24 cellular contexts compared by ENCODE assay signal in the genomic region with DNA sequence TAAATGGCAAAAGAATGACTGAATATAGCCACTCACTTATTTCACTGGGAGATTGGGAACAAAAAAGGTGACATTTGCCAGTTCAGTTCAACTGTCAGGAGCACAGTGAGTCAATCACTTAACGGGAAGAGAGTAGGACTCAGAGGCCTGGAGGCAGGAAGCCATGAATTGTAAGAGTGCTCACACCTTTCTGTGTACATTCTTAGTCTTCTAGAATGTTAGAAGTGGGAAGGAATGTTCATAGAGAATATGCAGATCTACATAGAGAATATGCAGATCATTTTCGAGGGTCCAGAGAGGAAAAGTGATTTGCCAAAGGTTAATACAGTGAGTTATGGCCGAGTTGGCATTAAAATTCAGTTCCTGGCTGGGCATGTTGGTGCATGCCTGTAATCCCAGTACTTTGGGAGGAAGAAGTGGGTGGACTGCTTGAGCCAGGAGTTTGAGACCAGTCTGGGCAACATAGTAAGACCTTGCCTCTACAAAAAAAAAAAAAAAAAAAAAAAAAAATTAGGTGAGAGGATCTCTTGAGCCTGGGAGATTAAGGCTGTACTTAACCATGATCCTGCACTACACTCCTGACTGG. TPM values are rescaled to one million over a fixed set of nuclear protein-coding genes. Genes with fewer than 3 reads are reported as not detected.
DNase-seq lines count a peak whose midpoint lies in the region; ATAC-seq, FAIRE-seq and TF ChIP-seq lines count a peak whose summit lies in the region.
"Had no signal": no experiment of that assay in that cellular context is flagged by ENCODE, and none has a peak within 500 bp of the region (broad histone marks: within the 10 kb centered on the region; RNA-seq: fewer than 3 reads in every experiment).

No MANE protein-coding gene starts in this region.

- H3K4me2 ChIP-seq in mammary epithelial cell (ENCODE audit: insufficient read depth, low read depth, low read length) (peak overlapping the region; percentile 23), keratinocyte (ENCODE audit: control insufficient read depth, extremely low read depth, insufficient read depth, low read depth, low read length) (peak overlapping the region; percentile 7)

- CTCF ChIA-PET in activated CD4-positive, alpha-beta T cell treated with anti-CD3 and anti-CD28 coated beads for 36 hours (lab: Charles Lee), result interaction anchor here (0.7 to 2.9 kb wide), 7 partner anchors 9 to 367 kb away, joined by 3 to 20 read pairs (median 6); partner anchors contain the start of genes IL20 and RASSF5
- CTCF ChIA-PET in mammary epithelial cell (lab: Charles Lee; ENCODE audit: low non-redundant PET), result no interaction called here
- CTCF ChIA-PET in CD8-positive, alpha-beta T cell (lab: Charles Lee), result interaction anchor here (0.7 to 1.8 kb wide), 4 partner anchors 8 to 149 kb away, joined by 3 to 11 read pairs (median 6); partner anchors contain the start of gene IL20

- H3K79me2 ChIP-seq in mammary epithelial cell (ENCODE audit: insufficient read depth, low read length), result no peaks in the 10 kb centered on the region
- H3K79me2 ChIP-seq in keratinocyte (ENCODE audit: control insufficient read depth, insufficient read depth, low read length), result no peaks in the 10 kb centered on the region

- no TSS peak for BruUV-seq in mammary epithelial cell (replicated peaks; lab: Mats Ljungman, UMichigan)

- H3K9me1 ChIP-seq in keratinocyte (ENCODE audit: control insufficient read depth, extremely low read depth, insufficient read depth, low read length), result no peaks in the 10 kb centered on the region

- TF ChIP-seq CTCF in mammary epithelial cell (conservative IDR thresholded peaks at IDR 0.05 in 1 of 2, IDR thresholded peaks at IDR 0.05 in 1 of 2; ENCODE audit: extremely low read depth in 1 of 2, insufficient read depth in 1 of 2, low read depth in 1 of 2, low read length in 2 of 2), result no peak
- TF ChIP-seq CTCF in keratinocyte (optimal IDR thresholded peaks at IDR 0.05 in 1 of 3, IDR thresholded peaks at IDR 0.05 in 1 of 3, conservative IDR thresholded peaks at IDR 0.05 in 1 of 3; ENCODE audit: extremely low read depth in 1 of 3, insufficient read depth in 2 of 3, low read length in 3 of 3), result no peak
- TF ChIP-seq CTCF in upper lobe of left lung (IDR thresholded peaks at IDR 0.05), result no peak
- TF ChIP-seq CTCF in CD8-positive, alpha-beta T cell (IDR thresholded peaks at IDR 0.05), result no peak
- TF ChIP-seq CTCF in Peyer's patch (IDR thresholded peaks at IDR 0.05), result no peak
- no peak for TF ChIP-seq CTCF in type B pancreatic cell (conservative IDR thresholded peaks at IDR 0.05)

- H3K36me3 Mint-ChIP-seq in activated CD4-positive, alpha-beta T cell treated with anti-CD3 and anti-CD28 coated beads, Interleukin-2, amount 10 ng/mL, durations not matched to agents 24 days and 14 days (ENCODE audit: low read depth), result peaks cover 6% of the 10 kb centered on the region
- H3K36me3 Mint-ChIP-seq in activated CD4-positive, alpha-beta T cell treated with anti-CD3 and anti-CD28 coated beads for 36 hours (ENCODE audit: low read depth), result peaks cover 9% of the 10 kb centered on the region
- H3K36me3 Mint-ChIP-seq in CD8-positive, alpha-beta T cell, result peaks cover 16% of the 10 kb centered on the region
- H3K36me3 Mint-ChIP-seq in type B pancreatic cell, result no peaks in the 10 kb centered on the region

- H3K4me1 ChIP-seq in mammary epithelial cell (ENCODE audit: insufficient read depth, low read length) (peaks cover 16% of the 10 kb centered on the region), keratinocyte (ENCODE audit: control insufficient read depth, extremely low read depth, insufficient read depth, low read length) (peaks cover 15% of the 10 kb centered on the region), upper lobe of left lung (peaks cover 0 to 3% (median 0%) of the 10 kb centered on the region in 4 donors), Peyer's patch (no peaks in the 10 kb centered on the region)
- H3K4me1 ChIP-seq in CD8-positive, alpha-beta T cell (ENCODE audit: insufficient read depth, low read length), result no peaks in the 10 kb centered on the region
- H3K4me1 ChIP-seq: SJCRH30 had no signal

- no peak for TF ChIP-seq POLR2A in upper lobe of left lung (IDR thresholded peaks at IDR 0.05)
- no peak for TF ChIP-seq POLR2A in Peyer's patch (IDR thresholded peaks at IDR 0.05)

- peaks cover 44% of the 10 kb centered on the region for H3K9me3 Mint-ChIP-seq in activated CD4-positive, alpha-beta T cell treated with anti-CD3 and anti-CD28 coated beads, Interleukin-2, amount 10 ng/mL, durations not matched to agents 24 days and 14 days
- peaks cover 19% of the 10 kb centered on the region for H3K9me3 Mint-ChIP-seq in activated CD4-positive, alpha-beta T cell treated with anti-CD3 and anti-CD28 coated beads for 36 hours (ENCODE audit: low read depth)
- H3K9me3 Mint-ChIP-seq in CD8-positive, alpha-beta T cell, result peaks cover 20% of the 10 kb centered on the region
- H3K9me3 Mint-ChIP-seq in type B pancreatic cell, result peaks cover 4% of the 10 kb centered on the region

- peak overlapping the region; percentile 72 for H2AFZ ChIP-seq in mammary epithelial cell (ENCODE audit: low read depth, low read length)
- H2AFZ ChIP-seq in keratinocyte (ENCODE audit: control insufficient read depth, low read length), result peak overlapping the region; percentile 46

- no peaks in the 10 kb centered on the region for H3K4me1 Mint-ChIP-seq in activated CD4-positive, alpha-beta T cell treated with anti-CD3 and anti-CD28 coated beads, Interleukin-2, amount 10 ng/mL, durations not matched to agents 24 days and 14 days
- no peaks in the 10 kb centered on the region for H3K4me1 Mint-ChIP-seq in activated CD4-positive, alpha-beta T cell treated with anti-CD3 and anti-CD28 coated beads for 36 hours
- no peaks in the 10 kb centered on the region for H3K4me1 Mint-ChIP-seq in CD8-positive, alpha-beta T cell (ENCODE audit: low read depth)
- no peaks in the 10 kb centered on the region for H3K4me1 Mint-ChIP-seq in type B pancreatic cell (ENCODE audit: unreplicated experiment)

- intact Hi-C loops in activated CD4-positive, alpha-beta T cell treated with anti-CD3 and anti-CD28 coated beads, Interleukin-2, amount 10 ng/mL, durations not matched to agents 24 days and 14 days (cut with micrococcal nuclease), result no loop called here
- intact Hi-C loops in activated CD4-positive, alpha-beta T cell treated with anti-CD3 and anti-CD28 coated beads for 36 hours (cut with DNase I, micrococcal nuclease), result no loop called here
- intact Hi-C loops in mammary epithelial cell (cut with micrococcal nuclease), result no loop called here
- intact Hi-C loops in CD8-positive, alpha-beta T cell (cut with DNase I, micrococcal nuclease), result no loop called here

- H3K27me3 Mint-ChIP-seq in activated CD4-positive, alpha-beta T cell treated with anti-CD3 and anti-CD28 coated beads, Interleukin-2, amount 10 ng/mL, durations not matched to agents 24 days and 14 days, result peaks cover 1% of the 10 kb centered on the region
- H3K27me3 Mint-ChIP-seq in activated CD4-positive, alpha-beta T cell treated with anti-CD3 and anti-CD28 coated beads for 36 hours, result no peaks in the 10 kb centered on the region
- H3K27me3 Mint-ChIP-seq in CD8-positive, alpha-beta T cell (ENCODE audit: low read depth), result no peaks in the 10 kb centered on the region
- peaks cover 11% of the 10 kb centered on the region for H3K27me3 Mint-ChIP-seq in type B pancreatic cell

- FAIRE-seq in keratinocyte (lab: Jason Lieb, UNC), result peak; percentile 91
- FAIRE-seq: D721Med, GM19239, K562 had no signal

- DNase-seq in activated CD4-positive, alpha-beta T cell treated with anti-CD3 and anti-CD28 coated beads, Interleukin-2, amount 10 ng/mL, durations not matched to agents 24 days and 14 days, result peak; percentile 28
- no peak for DNase-seq in activated CD4-positive, alpha-beta T cell treated with anti-CD3 and anti-CD28 coated beads for 36 hours
- DNase-seq in mammary epithelial cell (peak; percentile 56), keratinocyte (ENCODE audit: low read depth, low spot score) (no peak), upper lobe of left lung (peak in 1 of 2 donors; percentile 46), Peyer's patch (no peak), type B pancreatic cell (ENCODE audit: extremely low spot score, unreplicated experiment) (no peak)
- no peak for DNase-seq in CD8-positive, alpha-beta T cell
- DNase-seq: 8988T, DMS53, GDM1, H7, NCI-H1092, NCI-H1436, NCI-H1930, NCI-H226, NCI-H510A treated with DMSO at 0.1 percent for 48 hours, NCI-H748 treated with DMSO at 0.1 percent for 48 hours, SJCRH30 had no signal

- no peaks in the 10 kb centered on the region for H3K36me3 ChIP-seq in mammary epithelial cell (ENCODE audit: insufficient read depth, low read length)
- H3K36me3 ChIP-seq in keratinocyte (ENCODE audit: control insufficient read depth in 2 of 2, extremely low read depth in 1 of 2, insufficient read depth in 2 of 2, low read length in 2 of 2), result peaks cover 0 to 4% of the 10 kb centered on the region in 2 experiments
- H3K36me3 ChIP-seq in upper lobe of left lung, result no peaks in the 10 kb centered on the region
- H3K36me3 ChIP-seq in CD8-positive, alpha-beta T cell (ENCODE audit: insufficient read depth, low read length), result no peaks in the 10 kb centered on the region
- H3K36me3 ChIP-seq in Peyer's patch, result no peaks in the 10 kb centered on the region
- H3K36me3 ChIP-seq: SJCRH30 had no signal

- H3K27me3 ChIP-seq in mammary epithelial cell (ENCODE audit: insufficient read depth, low read length) (no peaks in the 10 kb centered on the region), keratinocyte (ENCODE audit: control insufficient read depth, extremely low read depth, insufficient read depth, low read length) (no peaks in the 10 kb centered on the region), upper lobe of left lung (no peaks in the 10 kb centered on the region), Peyer's patch (no peaks in the 10 kb centered on the region)
- no peaks in the 10 kb centered on the region for H3K27me3 ChIP-seq in CD8-positive, alpha-beta T cell (ENCODE audit: insufficient read depth, low read length)
- H3K27me3 ChIP-seq: SJCRH30 had no signal

- H3K27ac ChIP-seq in mammary epithelial cell (ENCODE audit: insufficient read depth, low read depth, low read length) (peak overlapping the region; percentile 15), keratinocyte (ENCODE audit: control insufficient read depth, insufficient read depth, low read length) (peak overlapping the region; percentile 55), upper lobe of left lung (no peak overlapping the region), Peyer's patch (no peak overlapping the region)
- no peak overlapping the region for H3K27ac ChIP-seq in CD8-positive, alpha-beta T cell (ENCODE audit: low read depth, low read length)
- H3K27ac ChIP-seq: SJCRH30 had no signal

- no peak overlapping the region for H3K4me3 Mint-ChIP-seq in activated CD4-positive, alpha-beta T cell treated with anti-CD3 and anti-CD28 coated beads, Interleukin-2, amount 10 ng/mL, durations not matched to agents 24 days and 14 days
- H3K4me3 Mint-ChIP-seq in activated CD4-positive, alpha-beta T cell treated with anti-CD3 and anti-CD28 coated beads for 36 hours, result no peak overlapping the region
- H3K4me3 Mint-ChIP-seq in CD8-positive, alpha-beta T cell, result no peak overlapping the region
- H3K4me3 Mint-ChIP-seq in type B pancreatic cell, result no peak overlapping the region

- no peak overlapping the region for H3K27ac Mint-ChIP-seq in activated CD4-positive, alpha-beta T cell treated with anti-CD3 and anti-CD28 coated beads, Interleukin-2, amount 10 ng/mL, durations not matched to agents 24 days and 14 days
- no peak overlapping the region for H3K27ac Mint-ChIP-seq in activated CD4-positive, alpha-beta T cell treated with anti-CD3 and anti-CD28 coated beads for 36 hours
- H3K27ac Mint-ChIP-seq in CD8-positive, alpha-beta T cell, result no peak overlapping the region
- H3K27ac Mint-ChIP-seq in type B pancreatic cell, result no peak overlapping the region

- POLR2A ChIA-PET in activated CD4-positive, alpha-beta T cell treated with anti-CD3 and anti-CD28 coated beads for 36 hours (lab: Charles Lee), result no interaction called here
- POLR2A ChIA-PET in CD8-positive, alpha-beta T cell (lab: Charles Lee), result interaction anchor here (1.1 to 1.6 kb wide), 2 partner anchors 15 to 27 kb away, joined by 3 to 4 read pairs; no protein-coding TSS in a partner anchor

- ATAC-seq in activated CD4-positive, alpha-beta T cell treated with anti-CD3 and anti-CD28 coated beads for 36 hours, result no peak
- peak; percentile 6 to 46 for ATAC-seq in upper lobe of left lung (ENCODE audit: low FRiP score in 2 of 2)
- no peak for ATAC-seq in CD8-positive, alpha-beta T cell
- ATAC-seq: K562 had no signal

- dilution Hi-C loops in mammary epithelial cell (cut with HindIII; ENCODE audit: low sequenced_read_pairs), result loop anchor here (5.0 kb wide), 1 partner anchor 34 kb away; no protein-coding TSS in a partner anchor
- dilution Hi-C loops in keratinocyte (cut with MboI; ENCODE audit: extremely low pct_ligation_motif_present, low sequenced_read_pairs), result no loop called here

- H3K9me3 ChIP-seq in mammary epithelial cell (replicated peaks; ENCODE audit: insufficient read depth, low read length), result peaks cover 10% of the 10 kb centered on the region
- H3K9me3 ChIP-seq in keratinocyte (ENCODE audit: control insufficient read depth, low read depth, low read length), result peaks cover 4% of the 10 kb centered on the region
- peaks cover 0 to 8% (median 4%) of the 10 kb centered on the region in 4 donors for H3K9me3 ChIP-seq in upper lobe of left lung
- peaks cover 6% of the 10 kb centered on the region for H3K9me3 ChIP-seq in CD8-positive, alpha-beta T cell (ENCODE audit: low read length)
- peaks cover 0 to 11% (median 5%) of the 10 kb centered on the region in 4 donors for H3K9me3 ChIP-seq in Peyer's patch
- H3K9me3 ChIP-seq: SJCRH30 had no signal

- no peaks in the 10 kb centered on the region for H4K20me1 ChIP-seq in mammary epithelial cell (ENCODE audit: insufficient read depth, low read length)
- H4K20me1 ChIP-seq in keratinocyte (ENCODE audit: control insufficient read depth, extremely low read depth, insufficient read depth, low read length), result no peaks in the 10 kb centered on the region

- H3K4me3 ChIP-seq in mammary epithelial cell (replicated peaks in 1 of 3; ENCODE audit: insufficient read depth in 1 of 3, low read depth in 2 of 3, low read length in 3 of 3) (no peak overlapping the region), keratinocyte (ENCODE audit: control insufficient read depth in 2 of 3, extremely low read depth in 1 of 3, insufficient read depth in 2 of 3, low read depth in 1 of 3, low read length in 3 of 3) (no peak overlapping the region), upper lobe of left lung (no peak overlapping the region), Peyer's patch (no peak overlapping the region)
- H3K4me3 ChIP-seq in CD8-positive, alpha-beta T cell (ENCODE audit: low read depth, low read length), result no peak overlapping the region
- H3K4me3 ChIP-seq: K562, SJCRH30 had no signal

- TF ChIP-seq EP300 in upper lobe of left lung (IDR thresholded peaks at IDR 0.05), result no peak

- WGBS in mammary epithelial cell (ENCODE audit: low coverage, missing lambda C conversion rate), result 4% methylated on average over 3 of the region's 3 CpGs
- WGBS in upper lobe of left lung, 2 donors, result 53 to 60% methylated on average over 3 of the region's 3 CpGs

- H3K9ac ChIP-seq in mammary epithelial cell (ENCODE audit: insufficient read depth, low read length) (no peak overlapping the region), keratinocyte (ENCODE audit: control insufficient read depth, extremely low read depth, insufficient read depth, low read length) (no peak overlapping the region)

- in situ Hi-C loops in mammary epithelial cell (cut with MboI; ENCODE audit: low sequenced_read_pairs in 2 of 2), result no loop called here

RNA-seq across cellular contexts. Expression of gene IL20, which starts 8.3 kb away (rescaled TPM):
- total RNA-seq in activated CD4-positive, alpha-beta T cell treated with anti-CD3 and anti-CD28 coated beads, Interleukin-2, amount 10 ng/mL, durations not matched to agents 24 days and 14 days, result not detected in 2 replicates
- total RNA-seq in activated CD4-positive, alpha-beta T cell treated with anti-CD3 and anti-CD28 coated beads for 36 hours, result not detected
- not detected for total RNA-seq in mammary epithelial cell
- 0.10 TPM for polyA plus RNA-seq in mammary epithelial cell
- polyA minus RNA-seq in mammary epithelial cell, result not detected
- polyA plus RNA-seq in keratinocyte, result 0.67 to 5.6 TPM (median 4.7 TPM) in 3 replicates
- 3.1 TPM for polyA plus RNA-seq in keratinocyte (2011; ENCODE audit: low read depth)
- polyA plus RNA-seq in keratinocyte (2011; cell fraction: cytosol; rRNA removed), result 1.2 and 3.1 TPM in 2 replicates
- 8.0 and 9.2 TPM in 2 replicates for polyA plus RNA-seq in keratinocyte (2011; cell fraction: nucleus; rRNA removed)
- 0.45 and 4.9 TPM in 2 replicates for polyA plus RNA-seq in keratinocyte (2012; ENCODE audit: low replicate concordance)
- polyA minus RNA-seq in keratinocyte, result 0.36 to 2.4 TPM (median 2.1 TPM) in 3 replicates
- 1.7 TPM for polyA minus RNA-seq in keratinocyte (2011; cell fraction: cytosol; rRNA and poly(A)+ RNA removed)
- 2.9 and 3.0 TPM in 2 replicates for polyA minus RNA-seq in keratinocyte (2011; cell fraction: nucleus; rRNA and poly(A)+ RNA removed)
- total RNA-seq in upper lobe of left lung, result not detected
- total RNA-seq in CD8-positive, alpha-beta T cell, result not detected
- not detected for total RNA-seq in Peyer's patch
- total RNA-seq in type B pancreatic cell (ENCODE audit: low replicate concordance), result not detected in 2 replicates
- total RNA-seq: H7, K562, LHCN-M2, SJCRH30 had no signal
- polyA plus RNA-seq: AG04450, K562 had no signal

RNA-seq across cellular contexts. Expression of gene IL24, which starts 23.5 kb away (rescaled TPM):
- total RNA-seq in activated CD4-positive, alpha-beta T cell treated with anti-CD3 and anti-CD28 coated beads, Interleukin-2, amount 10 ng/mL, durations not matched to agents 24 days and 14 days, result 5.1 and 5.9 TPM in 2 replicates
- total RNA-seq in activated CD4-positive, alpha-beta T cell treated with anti-CD3 and anti-CD28 coated beads for 36 hours, result 10 to 100 TPM in 1 of 2 experiments, 1 to 10 TPM in 1; 10.0 to 10.7 TPM
- total RNA-seq in mammary epithelial cell, result not detected
- 0.09 TPM for polyA plus RNA-seq in mammary epithelial cell
- not detected for polyA minus RNA-seq in mammary epithelial cell
- polyA plus RNA-seq in keratinocyte, result 2.1 to 3.1 TPM (median 2.3 TPM) in 3 replicates
- 3.3 TPM for polyA plus RNA-seq in keratinocyte (2011; ENCODE audit: low read depth)
- polyA plus RNA-seq in keratinocyte (2011; cell fraction: cytosol; rRNA removed), result 1.7 and 2.5 TPM in 2 replicates
- 2.6 and 3.6 TPM in 2 replicates for polyA plus RNA-seq in keratinocyte (2011; cell fraction: nucleus; rRNA removed)
- 1.3 and 5.9 TPM in 2 replicates for polyA plus RNA-seq in keratinocyte (2012; ENCODE audit: low replicate concordance)
- 0.67 to 1.5 TPM (median 0.99 TPM) in 3 replicates for polyA minus RNA-seq in keratinocyte
- not detected for polyA minus RNA-seq in keratinocyte (2011; cell fraction: cytosol; rRNA and poly(A)+ RNA removed)
- 0.21 and 1.5 TPM in 2 replicates for polyA minus RNA-seq in keratinocyte (2011; cell fraction: nucleus; rRNA and poly(A)+ RNA removed)
- total RNA-seq in upper lobe of left lung, result under 1 TPM in 1 of 6 donors, not detected in 5; 0.24 TPM
- not detected for total RNA-seq in CD8-positive, alpha-beta T cell
- not detected for total RNA-seq in Peyer's patch
- not detected in 2 replicates for total RNA-seq in type B pancreatic cell (ENCODE audit: low replicate concordance)
- total RNA-seq: H7, K562, SJCRH30 had no signal

RNA-seq across cellular contexts. Expression of gene FCMR, which starts 48.0 kb away (rescaled TPM):
- total RNA-seq in activated CD4-positive, alpha-beta T cell treated with anti-CD3 and anti-CD28 coated beads, Interleukin-2, amount 10 ng/mL, durations not matched to agents 24 days and 14 days, result 19.6 and 23.2 TPM in 2 replicates
- total RNA-seq in activated CD4-positive, alpha-beta T cell treated with anti-CD3 and anti-CD28 coated beads for 36 hours, result 10 to 100 TPM; 41.6 to 49.3 TPM
- total RNA-seq in mammary epithelial cell, result 1 to 10 TPM; 1.2 to 5.0 TPM
- polyA plus RNA-seq in mammary epithelial cell, result 5.4 TPM
- not detected for polyA minus RNA-seq in mammary epithelial cell
- polyA plus RNA-seq in keratinocyte, result 1.8 to 8.1 TPM (median 1.8 TPM) in 3 replicates
- 0.31 TPM for polyA plus RNA-seq in keratinocyte (2011; ENCODE audit: low read depth)
- 3.2 and 4.8 TPM in 2 replicates for polyA plus RNA-seq in keratinocyte (2011; cell fraction: cytosol; rRNA removed)
- polyA plus RNA-seq in keratinocyte (2011; cell fraction: nucleus; rRNA removed), result 1.5 and 3.1 TPM in 2 replicates
- 1.7 and 6.8 TPM in 2 replicates for polyA plus RNA-seq in keratinocyte (2012; ENCODE audit: low replicate concordance)
- polyA minus RNA-seq in keratinocyte, result 3.3 to 10.8 TPM (median 5.8 TPM) in 3 replicates
- polyA minus RNA-seq in keratinocyte (2011; cell fraction: cytosol; rRNA and poly(A)+ RNA removed), result 3.8 TPM
- polyA minus RNA-seq in keratinocyte (2011; cell fraction: nucleus; rRNA and poly(A)+ RNA removed), result 1.0 TPM in 1 of 2 replicates, not detected in the other
- 10 to 100 TPM in 1 of 6 donors, 1 to 10 TPM in 5; 4.3 to 13.6 (median 7.2) TPM for total RNA-seq in upper lobe of left lung
- total RNA-seq in CD8-positive, alpha-beta T cell, result 100 to 1,000 TPM; 119 to 133 TPM
- total RNA-seq in Peyer's patch, result 100 to 1,000 TPM in 1 of 4 donors, 1 to 10 TPM in 3; 7.4 to 248 (median 8.6) TPM
- 0.58 and 0.81 TPM in 2 replicates for total RNA-seq in type B pancreatic cell (ENCODE audit: low replicate concordance)
- total RNA-seq: H7, LHCN-M2, SJCRH30 had no signal

Comparison
In these comparisons a context has a peak if more than half of its experiments do, and no peak if none do; other contexts are left out.
1. DNase-seq: peak in activated CD4-positive, alpha-beta T cell treated with anti-CD3 and anti-CD28 coated beads, Interleukin-2, amount 10 ng/mL, durations not matched to agents 24 days and 14 days (single experiment) and mammary epithelial cell (single experiment); none in activated CD4-positive, alpha-beta T cell treated with anti-CD3 and anti-CD28 coated beads for 36 hours (single experiment), keratinocyte (single experiment), CD8-positive, alpha-beta T cell (0 of 7), Peyer's patch (0 of 3) and type B pancreatic cell (single experiment).
2. ATAC-seq: peak in upper lobe of left lung (2 of 2); none in activated CD4-positive, alpha-beta T cell treated with anti-CD3 and anti-CD28 coated beads for 36 hours (single experiment) and CD8-positive, alpha-beta T cell (single experiment).
3. H3K27ac ChIP-seq: peak in mammary epithelial cell (single experiment) and keratinocyte (single experiment); none in upper lobe of left lung (0 of 4), CD8-positive, alpha-beta T cell (single experiment) and Peyer's patch (0 of 4).